In genomic region chrX:40778861-40779575, GRCh38 we compare ENCODE assay signal across 1 cellular context.
TF ChIP-seq lines count a peak whose summit lies in the region.

No MANE protein-coding gene starts in this region.

TF ChIP-seq in IMR-90, 13 proteins besides CTCF, POLR2A, EP300 and RAD21:
- TF ChIP-seq ELK1 (IDR thresholded peaks at IDR 0.05; ENCODE audit: borderline replicate concordance, low read depth, low read length) (no peak), MAZ (IDR thresholded peaks at IDR 0.05; ENCODE audit: borderline replicate concordance, low read depth, low read length) (no peak), RFX5 (IDR thresholded peaks at IDR 0.05; ENCODE audit: low read depth, low read length) (no peak), NFE2L2 (IDR thresholded peaks at IDR 0.05; ENCODE audit: low read depth, low read length) (no peak), RCOR1 (IDR thresholded peaks at IDR 0.05; ENCODE audit: insufficient replicate concordance, low read length) (no peak), FOS (IDR thresholded peaks at IDR 0.05; ENCODE audit: low read depth, low read length) (no peak), CEBPB (IDR thresholded peaks at IDR 0.05; ENCODE audit: low read depth, low read length) (no peak), USF2 (IDR thresholded peaks at IDR 0.05; ENCODE audit: low read depth, low read length) (no peak), MAFK (IDR thresholded peaks at IDR 0.05; ENCODE audit: low read depth, low read length) (no peak), CHD1 (IDR thresholded peaks at IDR 0.05; ENCODE audit: low read depth, low read length) (no peak), SMC3 (IDR thresholded peaks at IDR 0.05; ENCODE audit: low read depth, low read length) (no peak), BHLHE40 (IDR thresholded peaks at IDR 0.05; ENCODE audit: low read depth, low read length) (no peak), MXI1 (IDR thresholded peaks at IDR 0.05; ENCODE audit: borderline replicate concordance, low read depth, low read length) (no peak)
